Comparison of ENCODE assay signal across 20 cellular contexts in genomic region chr7:158273138-158273651, GRCh38.
"Had no signal": no experiment of that assay in that cellular context is flagged by ENCODE, and none has a peak within 500 bp of the region (broad histone marks: within the 10 kb centered on the region; RNA-seq: fewer than 3 reads in every experiment).

No MANE protein-coding gene starts in this region.

- H3K27ac ChIP-seq: ascending aorta, breast epithelium, epithelial cell of prostate, heart left ventricle had no signal

- H3K27me3 Mint-ChIP-seq: activated naive CD8-positive, alpha-beta T cell treated with anti-CD3 and anti-CD28 coated beads, Interleukin-2, amount 50 U/mL, for 24 hours; effector memory CD8-positive, alpha-beta T cell had no signal

- H3K9me3 ChIP-seq: ascending aorta, heart left ventricle had no signal

- ATAC-seq: activated CD4-positive, CD25-positive, alpha-beta regulatory T cell treated with anti-CD3 and anti-CD28 coated beads, Interleukin-2, amount 50 U/mL, for 24 hours; activated naive CD8-positive, alpha-beta T cell treated with anti-CD3 and anti-CD28 coated beads, Interleukin-2, amount 50 U/mL, for 24 hours; effector memory CD8-positive, alpha-beta T cell; heart left ventricle; left lobe of liver; stimulated activated effector memory CD8-positive, alpha-beta T cell treated with anti-CD3 and anti-CD28 coated beads, Interleukin-12 subunit alpha, Interleukin-12 subunit beta, amount 100 ng/mL, for 72 hours had no signal

- H3K27ac Mint-ChIP-seq: activated naive CD8-positive, alpha-beta T cell treated with anti-CD3 and anti-CD28 coated beads, Interleukin-2, amount 50 U/mL, for 24 hours; effector memory CD8-positive, alpha-beta T cell; nephron; stimulated activated effector memory CD8-positive, alpha-beta T cell treated with anti-CD3 and anti-CD28 coated beads, Interleukin-12 subunit alpha, Interleukin-12 subunit beta, amount 100 ng/mL, for 72 hours had no signal

- H3K9me3 Mint-ChIP-seq: activated naive CD8-positive, alpha-beta T cell treated with anti-CD3 and anti-CD28 coated beads, Interleukin-2, amount 50 U/mL, for 24 hours had no signal

- H3K36me3 Mint-ChIP-seq: stimulated activated effector memory CD8-positive, alpha-beta T cell treated with anti-CD3 and anti-CD28 coated beads, Interleukin-12 subunit alpha, Interleukin-12 subunit beta, amount 100 ng/mL, for 72 hours had no signal

- H3K4me1 Mint-ChIP-seq: activated naive CD8-positive, alpha-beta T cell treated with anti-CD3 and anti-CD28 coated beads, Interleukin-2, amount 50 U/mL, for 24 hours; nephron; stimulated activated effector memory CD8-positive, alpha-beta T cell treated with anti-CD3 and anti-CD28 coated beads, Interleukin-12 subunit alpha, Interleukin-12 subunit beta, amount 100 ng/mL, for 72 hours had no signal

- H3K4me3 Mint-ChIP-seq: activated naive CD8-positive, alpha-beta T cell treated with anti-CD3 and anti-CD28 coated beads, Interleukin-2, amount 50 U/mL, for 24 hours; effector memory CD8-positive, alpha-beta T cell; nephron; stimulated activated effector memory CD8-positive, alpha-beta T cell treated with anti-CD3 and anti-CD28 coated beads, Interleukin-12 subunit alpha, Interleukin-12 subunit beta, amount 100 ng/mL, for 72 hours had no signal

- H3K27me3 ChIP-seq: ascending aorta, breast epithelium, tibial nerve had no signal

- DNase-seq: activated CD4-positive, alpha-beta T cell treated with anti-CD3 and anti-CD28 coated beads, Interleukin-2, amount 50 U/mL, for 1 hour; activated CD8-positive, alpha-beta memory T cell treated with anti-CD3 and anti-CD28 coated beads for 24 hours; activated naive CD4-positive, alpha-beta T cell; activated naive CD8-positive, alpha-beta T cell treated with anti-CD3 and anti-CD28 coated beads, Interleukin-2, amount 50 U/mL, for 24 hours; dermis blood vessel endothelial cell; effector memory CD8-positive, alpha-beta T cell; foreskin melanocyte; islet precursor cell; mesenchymal stem cell; stimulated activated CD4-positive, alpha-beta T cell treated with anti-CD3 and anti-CD28 coated beads, Interleukin-12 subunit alpha, Interleukin-12 subunit beta, amount 100 ng/mL, for 4 hours; SW 1271 had no signal

- H3K4me1 ChIP-seq: ascending aorta, breast epithelium, heart left ventricle, tibial nerve had no signal

- H3K4me3 ChIP-seq: ascending aorta, breast epithelium, heart left ventricle, tibial nerve had no signal

- H3K36me3 ChIP-seq: ascending aorta, breast epithelium, heart left ventricle, tibial nerve had no signal
